1 cellular context compared by ENCODE assay signal in the genomic region with DNA sequence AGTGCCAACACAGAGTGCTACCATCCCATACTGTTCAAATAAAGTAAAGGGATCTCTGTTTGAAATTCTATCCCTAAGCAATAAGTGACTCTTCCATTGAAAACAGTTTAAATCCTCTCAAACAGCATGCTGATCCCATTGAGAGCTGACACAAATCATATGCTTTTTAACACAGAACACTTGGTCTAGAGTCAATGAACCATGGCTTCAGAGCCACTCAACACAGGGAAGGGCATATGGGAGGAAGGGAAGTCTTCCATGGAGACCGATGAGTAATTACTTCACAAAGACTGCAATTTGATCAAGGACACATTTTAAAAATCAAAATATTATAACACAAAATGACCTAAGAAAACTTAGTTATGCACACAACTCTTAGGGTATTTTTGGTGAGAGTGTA.
TF ChIP-seq lines count a peak whose summit lies in the region.

No MANE protein-coding gene starts in this region.

TF ChIP-seq in GM23338, 12 proteins besides CTCF, POLR2A, EP300 and RAD21 (continued from another document):
- TF ChIP-seq ZNF331 (CRISPR knock-in tag; IDR thresholded peaks at IDR 0.05; ENCODE audit: low read depth) (no peak), STAT1 (IDR thresholded peaks at IDR 0.05; ENCODE audit: unreplicated experiment) (no peak), EZH2 (IDR thresholded peaks at IDR 0.05; ENCODE audit: low read depth, unreplicated experiment) (no peak), EZH2phosphoT487 (IDR thresholded peaks at IDR 0.05; ENCODE audit: unreplicated experiment) (no peak), ZNF462 (CRISPR knock-in tag; IDR thresholded peaks at IDR 0.05) (no peak)
